Comparison of ENCODE assay signal across 23 cellular contexts in genomic region chr2:110153416-110153815, GRCh38. TPM values are rescaled to one million over a fixed set of nuclear protein-coding genes. Genes with fewer than 3 reads are reported as not detected.
DNase-seq lines count a peak whose midpoint lies in the region; ATAC-seq, FAIRE-seq and TF ChIP-seq lines count a peak whose summit lies in the region.
"Had no signal": no experiment of that assay in that cellular context is flagged by ENCODE, and none has a peak within 500 bp of the region (broad histone marks: within the 10 kb centered on the region; RNA-seq: fewer than 3 reads in every experiment).

No MANE protein-coding gene starts in this region.

- H4K20me1 ChIP-seq in mammary epithelial cell (ENCODE audit: insufficient read depth, low read length) (no peaks in the 10 kb centered on the region), endothelial cell of umbilical vein (replicated peaks; ENCODE audit: control insufficient read depth, extremely low read depth, insufficient read depth, low read length) (no peaks in the 10 kb centered on the region)

- H3K4me1 ChIP-seq in mammary epithelial cell (ENCODE audit: insufficient read depth, low read length) (peaks cover 25% of the 10 kb centered on the region), breast epithelium (no peaks in the 10 kb centered on the region), endothelial cell of umbilical vein (ENCODE audit: control insufficient read depth, extremely low read depth, insufficient read depth, low read length) (peaks cover 57% of the 10 kb centered on the region)
- H3K4me1 ChIP-seq: BE2C had no signal

- H2AFZ ChIP-seq in mammary epithelial cell (ENCODE audit: low read depth, low read length) (no peak overlapping the region), endothelial cell of umbilical vein (ENCODE audit: low read depth, low read length) (no peak overlapping the region)
- H2AFZ ChIP-seq: PC-9 had no signal

- DNase-seq in mammary epithelial cell: peak; percentile 58
- no peak for DNase-seq in breast epithelium (ENCODE audit: low spot score in 2 of 2)
- no peak for DNase-seq in endothelial cell of umbilical vein (ENCODE audit: low read depth, low spot score)
- DNase-seq in iris pigment epithelial cell (ENCODE audit: low read depth): peak; percentile 31
- DNase-seq in C1 segment of cervical spinal cord (lab: John Stamatoyannopoulos, UW): no peak
- DNase-seq: BE2C; CD4-positive, CD25-positive, alpha-beta regulatory T cell; DMS79 treated with DMSO at 0.1 percent for 48 hours; KBM-7; NCI-H1092; NCI-H1436; NCI-H1930; NCI-H510A treated with DMSO at 0.1 percent for 48 hours; NCI-H748 treated with DMSO at 0.1 percent for 48 hours; PC-9; RPMI8226; SHP77 had no signal

- no peaks in the 10 kb centered on the region for H3K27me3 ChIP-seq in mammary epithelial cell (ENCODE audit: insufficient read depth, low read length)
- no peaks in the 10 kb centered on the region for H3K27me3 ChIP-seq in breast epithelium
- H3K27me3 ChIP-seq in endothelial cell of umbilical vein (ENCODE audit: control insufficient read depth in 2 of 2, insufficient read depth in 2 of 2, low read length in 2 of 2): no peaks in the 10 kb centered on the region
- H3K27me3 ChIP-seq: BE2C had no signal

- H3K4me2 ChIP-seq in mammary epithelial cell (ENCODE audit: insufficient read depth, low read depth, low read length) (no peak overlapping the region), endothelial cell of umbilical vein (ENCODE audit: insufficient read depth, low read length) (peak overlapping the region; percentile 86)
- H3K4me2 ChIP-seq: A549, PC-9 had no signal

- ATAC-seq in HG03025 (IDR thresholded peaks at IDR 0.05; ENCODE audit: low FRiP score, unreplicated experiment): no peak
- ATAC-seq in HG02981 (IDR thresholded peaks at IDR 0.05; ENCODE audit: unreplicated experiment): no peak
- ATAC-seq: A549, HepG2 had no signal

- intact Hi-C loops in mammary epithelial cell (cut with micrococcal nuclease) (loop anchor here (10.0 kb wide), 1 partner anchor 61 kb away; the partner anchor contains the start of gene MTLN), breast epithelium (cut with DNase I; ENCODE audit: low total_unique reads) (no loop called here), endothelial cell of umbilical vein (cut with micrococcal nuclease) (no loop called here)

- H3K9me3 ChIP-seq in mammary epithelial cell (replicated peaks; ENCODE audit: insufficient read depth, low read length): peaks cover 13% of the 10 kb centered on the region
- H3K9me3 ChIP-seq in breast epithelium: peaks cover 8 to 9% of the 10 kb centered on the region in 2 donors
- H3K9me3 ChIP-seq in endothelial cell of umbilical vein (replicated peaks; ENCODE audit: control insufficient read depth, insufficient read depth, low read length): peaks cover 2% of the 10 kb centered on the region
- H3K9me3 ChIP-seq: BE2C had no signal

- H3K9ac ChIP-seq in mammary epithelial cell (ENCODE audit: insufficient read depth, low read length): no peak overlapping the region
- peak overlapping the region; percentile 73 for H3K9ac ChIP-seq in endothelial cell of umbilical vein (replicated peaks; ENCODE audit: extremely low read depth, insufficient read depth, low read length)

- no peak for TF ChIP-seq POLR2A in breast epithelium (IDR thresholded peaks at IDR 0.05)
- TF ChIP-seq POLR2A in endothelial cell of umbilical vein (IDR thresholded peaks at IDR 0.05; ENCODE audit: low read depth, low read length): no peak

- TF ChIP-seq CTCF in mammary epithelial cell (conservative IDR thresholded peaks at IDR 0.05 in 1 of 2, IDR thresholded peaks at IDR 0.05 in 1 of 2; ENCODE audit: extremely low read depth in 1 of 2, insufficient read depth in 1 of 2, low read depth in 1 of 2, low read length in 2 of 2) (no peak), breast epithelium (IDR thresholded peaks at IDR 0.05) (no peak), endothelial cell of umbilical vein (IDR thresholded peaks at IDR 0.05; ENCODE audit: extremely low read depth in 1 of 2, insufficient read depth in 1 of 2, low read depth in 1 of 2, low read length in 2 of 2) (no peak)

- FAIRE-seq in endothelial cell of umbilical vein (lab: Jason Lieb, UNC): no peak
- FAIRE-seq: A549, H54, HepG2 had no signal

- WGBS in mammary epithelial cell (ENCODE audit: low coverage, missing lambda C conversion rate): 88% methylated on average over 2 of the region's 2 CpGs

- BruUV-seq in mammary epithelial cell (replicated peaks; lab: Mats Ljungman, UMichigan) (no TSS peak), endothelial cell of umbilical vein (replicated peaks; lab: Mats Ljungman, UMichigan) (no TSS peak)

- no peaks in the 10 kb centered on the region for H3K9me1 ChIP-seq in endothelial cell of umbilical vein (replicated peaks; ENCODE audit: control insufficient read depth, extremely low read depth, insufficient read depth, low read length)

- no peaks in the 10 kb centered on the region for H3K79me2 ChIP-seq in mammary epithelial cell (ENCODE audit: insufficient read depth, low read length)
- no peaks in the 10 kb centered on the region for H3K79me2 ChIP-seq in endothelial cell of umbilical vein (ENCODE audit: control insufficient read depth, insufficient read depth, low read length)

- in situ Hi-C loops in mammary epithelial cell (cut with MboI; ENCODE audit: low sequenced_read_pairs in 2 of 2): no loop called here

- CTCF ChIA-PET in mammary epithelial cell (lab: Charles Lee; ENCODE audit: low non-redundant PET) (no interaction called here), endothelial cell of umbilical vein (lab: Charles Lee) (interaction anchor here (1.4 kb wide), 1 partner anchor 38 kb away, joined by 6 read pairs; the partner anchor contains the start of gene MALL)

- no peaks in the 10 kb centered on the region for H3K36me3 ChIP-seq in mammary epithelial cell (ENCODE audit: insufficient read depth, low read length)
- H3K36me3 ChIP-seq in breast epithelium: no peaks in the 10 kb centered on the region
- no peaks in the 10 kb centered on the region for H3K36me3 ChIP-seq in endothelial cell of umbilical vein (ENCODE audit: control insufficient read depth in 2 of 2, extremely low read depth in 1 of 2, insufficient read depth in 2 of 2, low read length in 2 of 2)
- H3K36me3 ChIP-seq: BE2C had no signal

- H3K27ac ChIP-seq in mammary epithelial cell (ENCODE audit: insufficient read depth, low read depth, low read length) (peak overlapping the region; percentile 15), breast epithelium (no peak overlapping the region), endothelial cell of umbilical vein (ENCODE audit: insufficient read depth, low read depth, low read length) (peak overlapping the region; percentile 87)
- H3K27ac ChIP-seq: A549, HL-60, PC-9 had no signal

- dilution Hi-C loops in mammary epithelial cell (cut with HindIII; ENCODE audit: low sequenced_read_pairs) (no loop called here), endothelial cell of umbilical vein (cut with MboI; ENCODE audit: extremely low pct_ligation_motif_present, low sequenced_read_pairs) (no loop called here)

- POLR2A ChIA-PET in endothelial cell of umbilical vein (lab: Charles Lee): no interaction called here

- H3K4me3 ChIP-seq in mammary epithelial cell (replicated peaks in 1 of 3; ENCODE audit: insufficient read depth in 1 of 3, low read depth in 2 of 3, low read length in 3 of 3) (no peak overlapping the region), breast epithelium (no peak overlapping the region), endothelial cell of umbilical vein (replicated peaks in 1 of 3; ENCODE audit: insufficient read depth in 1 of 3, low read depth in 1 of 3, low read length in 3 of 3) (no peak overlapping the region)
- H3K4me3 ChIP-seq: A549, PC-9 had no signal

TF ChIP-seq in endothelial cell of umbilical vein, 7 proteins besides CTCF, POLR2A, EP300 and RAD21 (continues in another document):
- TF ChIP-seq MYC (IDR thresholded peaks at IDR 0.05; ENCODE audit: low read depth, low read length): no peak

RNA-seq across cellular contexts. Expression of gene MALL, which starts 37.8 kb away (rescaled TPM):
- total RNA-seq in mammary epithelial cell: 10 to 100 TPM in 1 of 2 donors, 1 to 10 TPM in 1; 3.2 to 24.7 TPM
- polyA plus RNA-seq in mammary epithelial cell: 96.9 TPM
- polyA minus RNA-seq in mammary epithelial cell: 308 TPM
- total RNA-seq in breast epithelium: 10 to 100 TPM in 1 of 3 donors, 1 to 10 TPM in 2; 6.2 to 19.6 (median 9.2) TPM
- total RNA-seq in endothelial cell of umbilical vein: 104 and 114 TPM in 2 replicates
- polyA plus RNA-seq in endothelial cell of umbilical vein: 26.3 and 31.5 TPM in 2 replicates
- 28.8 and 29.6 TPM in 2 replicates for polyA plus RNA-seq in endothelial cell of umbilical vein (2011; cell fraction: cytosol; rRNA removed)
- polyA plus RNA-seq in endothelial cell of umbilical vein (2011; cell fraction: nucleus; rRNA removed): 11.2 and 12.9 TPM in 2 replicates
- polyA plus RNA-seq in endothelial cell of umbilical vein (2012): 34.5 and 67.0 TPM in 2 replicates
- 23.2 and 26.4 TPM in 2 replicates for polyA minus RNA-seq in endothelial cell of umbilical vein
- polyA minus RNA-seq in endothelial cell of umbilical vein (2011; cell fraction: cytosol; rRNA and poly(A)+ RNA removed): not detected
- polyA minus RNA-seq in endothelial cell of umbilical vein (2011; cell fraction: nucleus; rRNA and poly(A)+ RNA removed): 6.7 and 7.4 TPM in 2 replicates
- total RNA-seq: HepG2 had no signal
- polyA plus RNA-seq: HepG2 had no signal

RNA-seq across cellular contexts. Expression of gene NPHP1, which starts 51.4 kb away (rescaled TPM):
- 1 to 10 TPM; 5.7 to 7.8 TPM for total RNA-seq in mammary epithelial cell
- polyA plus RNA-seq in mammary epithelial cell: 2.9 TPM
- 2.1 TPM for polyA minus RNA-seq in mammary epithelial cell
- total RNA-seq in breast epithelium: 10 to 100 TPM in 1 of 3 donors, 1 to 10 TPM in 2; 5.4 to 15.4 (median 7.2) TPM
- total RNA-seq in endothelial cell of umbilical vein: 5.9 and 6.1 TPM in 2 replicates
- 2.0 and 2.3 TPM in 2 replicates for polyA plus RNA-seq in endothelial cell of umbilical vein
- 4.4 and 4.6 TPM in 2 replicates for polyA plus RNA-seq in endothelial cell of umbilical vein (2011; cell fraction: cytosol; rRNA removed)
- 8.6 and 9.3 TPM in 2 replicates for polyA plus RNA-seq in endothelial cell of umbilical vein (2011; cell fraction: nucleus; rRNA removed)
- 6.6 and 7.3 TPM in 2 replicates for polyA plus RNA-seq in endothelial cell of umbilical vein (2012)
- polyA minus RNA-seq in endothelial cell of umbilical vein: 1.0 and 2.9 TPM in 2 replicates
- polyA minus RNA-seq in endothelial cell of umbilical vein (2011; cell fraction: cytosol; rRNA and poly(A)+ RNA removed): 1.1 TPM
- 3.5 and 4.4 TPM in 2 replicates for polyA minus RNA-seq in endothelial cell of umbilical vein (2011; cell fraction: nucleus; rRNA and poly(A)+ RNA removed)
- total RNA-seq: CD4-positive, CD25-positive, alpha-beta regulatory T cell had no signal

RNA-seq across cellular contexts. Expression of gene MTLN, which starts 58.9 kb away (rescaled TPM):
- total RNA-seq in mammary epithelial cell (10 to 100 TPM; 27.5 to 69.5 TPM), breast epithelium (10 to 100 TPM; 68.2 to 88.3 (median 69.9) TPM), endothelial cell of umbilical vein (25.5 and 34.4 TPM in 2 replicates)
- polyA plus RNA-seq in mammary epithelial cell (37.1 TPM), endothelial cell of umbilical vein (46.0 and 63.2 TPM in 2 replicates)
- polyA minus RNA-seq in mammary epithelial cell (5.3 TPM), endothelial cell of umbilical vein (8.8 and 10.9 TPM in 2 replicates)
- 41.5 and 51.4 TPM in 2 replicates for polyA plus RNA-seq in endothelial cell of umbilical vein (2011; cell fraction: cytosol; rRNA removed)
- polyA plus RNA-seq in endothelial cell of umbilical vein (2011; cell fraction: nucleus; rRNA removed): 9.8 and 15.0 TPM in 2 replicates
- 44.5 and 50.6 TPM in 2 replicates for polyA plus RNA-seq in endothelial cell of umbilical vein (2012)
- polyA minus RNA-seq in endothelial cell of umbilical vein (2011; cell fraction: cytosol; rRNA and poly(A)+ RNA removed): 5.4 TPM
- polyA minus RNA-seq in endothelial cell of umbilical vein (2011; cell fraction: nucleus; rRNA and poly(A)+ RNA removed): 3.0 and 7.4 TPM in 2 replicates

Comparison
In these comparisons a context has a peak if more than half of its experiments do, and no peak if none do; other contexts are left out.
1. DNase-seq: peak in mammary epithelial cell (single experiment) and iris pigment epithelial cell (single experiment); none in breast epithelium (0 of 2), endothelial cell of umbilical vein (single experiment) and C1 segment of cervical spinal cord (0 of 14).
2. H3K27ac ChIP-seq: peak in mammary epithelial cell (single experiment) and endothelial cell of umbilical vein (single experiment); none in breast epithelium (0 of 2).